Comparison of ENCODE assay signal across 24 cellular contexts in genomic region chr10:25536027-25536426, GRCh38.
"Had no signal": no experiment of that assay in that cellular context is flagged by ENCODE, and none has a peak within 500 bp of the region (broad histone marks: within the 10 kb centered on the region; RNA-seq: fewer than 3 reads in every experiment).

No MANE protein-coding gene starts in this region.

- H3K4me1 Mint-ChIP-seq: stimulated activated effector memory CD8-positive, alpha-beta T cell treated with anti-CD3 and anti-CD28 coated beads, Interleukin-12 subunit alpha, Interleukin-12 subunit beta, amount 100 ng/mL, for 72 hours; stimulated activated memory B cell treated with anti-CD40 and anti-IgM and Interleukin-4, amounts not matched to agents 10 μg/mL and 1 μg/mL and 100 μg/mL, for 72 hours; stimulated activated naive B cell treated with anti-CD40 and anti-IgM and Interleukin-4, amounts not matched to agents 10 μg/mL and 1 μg/mL and 100 μg/mL, for 72 hours; stimulated activated naive CD8-positive, alpha-beta T cell treated with anti-CD3 and anti-CD28 coated beads, Interleukin-15, amount 100 ng/mL, for 72 hours had no signal

- H3K9me3 Mint-ChIP-seq: stimulated activated effector memory CD8-positive, alpha-beta T cell treated with anti-CD3 and anti-CD28 coated beads, Interleukin-12 subunit alpha, Interleukin-12 subunit beta, amount 100 ng/mL, for 72 hours; stimulated activated naive B cell treated with anti-CD40 and anti-IgM and Interleukin-4, amounts not matched to agents 10 μg/mL and 1 μg/mL and 100 μg/mL, for 72 hours; stimulated activated naive CD8-positive, alpha-beta T cell treated with anti-CD3 and anti-CD28 coated beads, Interleukin-15, amount 100 ng/mL, for 72 hours; stimulated activated naive CD8-positive, alpha-beta T cell treated with anti-CD3 and anti-CD28 coated beads, Interleukin-15, Interleukin-2, amounts not matched to agents 100 ng/mL and 50 ng/mL, for 24 hours; type B pancreatic cell had no signal

- H3K4me3 Mint-ChIP-seq: stimulated activated effector memory CD8-positive, alpha-beta T cell treated with anti-CD3 and anti-CD28 coated beads, Interleukin-12 subunit alpha, Interleukin-12 subunit beta, amount 100 ng/mL, for 72 hours; stimulated activated memory B cell treated with anti-CD40 and anti-IgM and Interleukin-4, amounts not matched to agents 10 μg/mL and 1 μg/mL and 100 μg/mL, for 72 hours; stimulated activated naive B cell treated with anti-CD40 and anti-IgM and Interleukin-4, amounts not matched to agents 10 μg/mL and 1 μg/mL and 100 μg/mL, for 72 hours; stimulated activated naive CD8-positive, alpha-beta T cell treated with anti-CD3 and anti-CD28 coated beads, Interleukin-15, amount 100 ng/mL, for 72 hours; stimulated activated naive CD8-positive, alpha-beta T cell treated with anti-CD3 and anti-CD28 coated beads, Interleukin-15, Interleukin-2, amounts not matched to agents 100 ng/mL and 50 ng/mL, for 24 hours; type B pancreatic cell had no signal

- H3K27ac Mint-ChIP-seq: stimulated activated effector memory CD8-positive, alpha-beta T cell treated with anti-CD3 and anti-CD28 coated beads, Interleukin-12 subunit alpha, Interleukin-12 subunit beta, amount 100 ng/mL, for 72 hours; stimulated activated memory B cell treated with anti-CD40 and anti-IgM and Interleukin-4, amounts not matched to agents 10 μg/mL and 1 μg/mL and 100 μg/mL, for 72 hours; stimulated activated naive B cell treated with anti-CD40 and anti-IgM and Interleukin-4, amounts not matched to agents 10 μg/mL and 1 μg/mL and 100 μg/mL, for 72 hours; stimulated activated naive CD8-positive, alpha-beta T cell treated with anti-CD3 and anti-CD28 coated beads, Interleukin-15, amount 100 ng/mL, for 72 hours; stimulated activated naive CD8-positive, alpha-beta T cell treated with anti-CD3 and anti-CD28 coated beads, Interleukin-15, Interleukin-2, amounts not matched to agents 100 ng/mL and 50 ng/mL, for 24 hours; type B pancreatic cell had no signal

- H3K27me3 Mint-ChIP-seq: stimulated activated memory B cell treated with anti-CD40 and anti-IgM and Interleukin-4, amounts not matched to agents 10 μg/mL and 1 μg/mL and 100 μg/mL, for 72 hours; stimulated activated naive B cell treated with anti-CD40 and anti-IgM and Interleukin-4, amounts not matched to agents 10 μg/mL and 1 μg/mL and 100 μg/mL, for 72 hours; stimulated activated naive CD8-positive, alpha-beta T cell treated with anti-CD3 and anti-CD28 coated beads, Interleukin-15, amount 100 ng/mL, for 72 hours; stimulated activated naive CD8-positive, alpha-beta T cell treated with anti-CD3 and anti-CD28 coated beads, Interleukin-15, Interleukin-2, amounts not matched to agents 100 ng/mL and 50 ng/mL, for 24 hours; type B pancreatic cell had no signal

- ATAC-seq: stimulated activated effector memory CD8-positive, alpha-beta T cell treated with anti-CD3 and anti-CD28 coated beads, Interleukin-12 subunit alpha, Interleukin-12 subunit beta, amount 100 ng/mL, for 72 hours; stimulated activated memory B cell treated with anti-CD40 and anti-IgM and Interleukin-4, amounts not matched to agents 10 μg/mL and 1 μg/mL and 100 μg/mL, for 72 hours; stimulated activated naive B cell treated with anti-CD40 and anti-IgM and Interleukin-4, amounts not matched to agents 10 μg/mL and 1 μg/mL and 100 μg/mL, for 72 hours; stimulated activated naive CD8-positive, alpha-beta T cell treated with anti-CD3 and anti-CD28 coated beads, Interleukin-15, amount 100 ng/mL, for 72 hours; stimulated activated naive CD8-positive, alpha-beta T cell treated with anti-CD3 and anti-CD28 coated beads, Interleukin-15, Interleukin-2, amounts not matched to agents 100 U/mL and 50 U/mL, for 24 hours; upper lobe of right lung had no signal

- DNase-seq: stimulated activated CD4-positive, alpha-beta T cell treated with anti-CD3 and anti-CD28 coated beads, Interleukin-2, amount 100 ng/mL, for 48 hours; stimulated activated CD4-positive, alpha-beta T cell treated with anti-CD3 and anti-CD28 coated beads, Interleukin-4, amount 100 ng/mL, for 1 hour; stimulated activated CD4-positive, alpha-beta T cell treated with anti-CD3 and anti-CD28 coated beads, Interleukin-4, amount 100 ng/mL, for 24 hours; stimulated activated CD4-positive, alpha-beta T cell treated with anti-CD3 and anti-CD28 coated beads, Interleukin-4, amount 100 ng/mL, for 4 hours; stimulated activated CD8-positive, alpha-beta memory T cell treated with anti-CD3 and anti-CD28 coated beads, Interleukin-4, amount 100 ng/mL, for 48 hours; stimulated activated naive B cell treated with anti-CD40 and anti-IgM and Interleukin-4, amounts not matched to agents 10 μg/mL and 1 μg/mL and 100 μg/mL, for 72 hours; stimulated activated naive CD4-positive, alpha-beta T cell; stimulated activated naive CD4-positive, alpha-beta T cell treated with Interleukin-2 at 50 U/mL for 16 hours; stimulated activated naive CD8-positive, alpha-beta T cell treated with anti-CD3 and anti-CD28 coated beads, Interleukin-15, amount 100 ng/mL, for 72 hours; stimulated activated naive CD8-positive, alpha-beta T cell treated with anti-CD3 and anti-CD28 coated beads, Interleukin-15, Interleukin-2, amounts not matched to agents 100 U/mL and 50 U/mL, for 24 hours; stomach; substantia nigra; testis; thyroid gland; tibial artery; transverse colon; trophoblast cell; upper lobe of left lung; upper lobe of right lung; uterus had no signal

- H3K36me3 Mint-ChIP-seq: stimulated activated effector memory CD8-positive, alpha-beta T cell treated with anti-CD3 and anti-CD28 coated beads, Interleukin-12 subunit alpha, Interleukin-12 subunit beta, amount 100 ng/mL, for 72 hours; stimulated activated memory B cell treated with anti-CD40 and anti-IgM and Interleukin-4, amounts not matched to agents 10 μg/mL and 1 μg/mL and 100 μg/mL, for 72 hours; stimulated activated naive B cell treated with anti-CD40 and anti-IgM and Interleukin-4, amounts not matched to agents 10 μg/mL and 1 μg/mL and 100 μg/mL, for 72 hours; type B pancreatic cell had no signal
